ENCODE assay signal across 8 cellular contexts in genomic region chr2:190318931-190319556, GRCh38. TPM values are rescaled to one million over a fixed set of nuclear protein-coding genes. Genes with fewer than 3 reads are reported as not detected.
DNase-seq lines count a peak whose midpoint lies in the region; ATAC-seq and TF ChIP-seq lines count a peak whose summit lies in the region.

No MANE protein-coding gene starts in this region.

- H3K4me3 Mint-ChIP-seq in activated B cell treated with CpG ODN at 0.5 μM for 24 hours: peak overlapping the region; percentile 96

- peak overlapping the region; percentile 94 for H3K27ac Mint-ChIP-seq in activated B cell treated with CpG ODN at 0.5 μM for 24 hours

- intact Hi-C loops in activated B cell treated with CpG ODN at 0.5 μM for 24 hours (cut with micrococcal nuclease): loop anchor here (1.0 to 2.0 kb wide), 6 partner anchors 26 to 878 kb away; partner anchors contain the start of genes ASNSD1, MFSD6, NEMP2 and WDR75

- H3K9me3 ChIP-seq in neuron (ENCODE audit: low read length): no peaks in the 10 kb centered on the region

- TF ChIP-seq CTCF in activated B cell treated with CpG ODN at 0.5 μM for 24 hours (IDR thresholded peaks at IDR 0.05): no peak
- TF ChIP-seq CTCF in GM13977 (IDR thresholded peaks at IDR 0.05; ENCODE audit: extremely low read depth, insufficient read depth, missing control alignments): no peak

- H3K4me3 ChIP-seq in neuron (ENCODE audit: low read length): peak overlapping the region; percentile 85

- H3K9me3 Mint-ChIP-seq in activated B cell treated with CpG ODN at 0.5 μM for 24 hours: no peaks in the 10 kb centered on the region

- POLR2A ChIA-PET in activated B cell treated with CpG ODN at 0.5 μM for 24 hours (lab: Charles Lee): interaction anchor here (0.7 to 2.5 kb wide), 7 partner anchors 9 to 535 kb away, joined by 3 to 10 read pairs (median 6); partner anchors contain the start of genes INPP1, ORMDL1 and PMS1

- peaks cover 2% of the 10 kb centered on the region for H3K36me3 ChIP-seq in neuron (ENCODE audit: insufficient read depth, low read length)

- H2AFZ ChIP-seq in neuron (ENCODE audit: low read depth, low read length): peak overlapping the region; percentile 41

- no peaks in the 10 kb centered on the region for H3K27me3 ChIP-seq in neuron (ENCODE audit: insufficient read depth, low read length)

- ATAC-seq in GM19467 (IDR thresholded peaks at IDR 0.05; ENCODE audit: unreplicated experiment) (peak; percentile 31), HG03521 (IDR thresholded peaks at IDR 0.05; ENCODE audit: unreplicated experiment) (peak; percentile 28), activated B cell treated with CpG ODN at 0.5 μM for 24 hours (ENCODE audit: low read depth) (peak; percentile 45)

- peaks cover 12% of the 10 kb centered on the region for H3K4me1 ChIP-seq in neuron (ENCODE audit: insufficient read depth, low read length)

- CTCF ChIA-PET in activated B cell treated with CpG ODN at 0.5 μM for 24 hours (lab: Charles Lee): interaction anchor here (0.9 kb wide), 1 partner anchor 655 kb away, joined by 3 read pairs; no protein-coding TSS in a partner anchor

- peaks cover 48% of the 10 kb centered on the region for H3K4me1 Mint-ChIP-seq in activated B cell treated with CpG ODN at 0.5 μM for 24 hours

- H3K36me3 Mint-ChIP-seq in activated B cell treated with CpG ODN at 0.5 μM for 24 hours (ENCODE audit: low read depth): peaks cover 6% of the 10 kb centered on the region

- H3K27me3 Mint-ChIP-seq in activated B cell treated with CpG ODN at 0.5 μM for 24 hours: no peaks in the 10 kb centered on the region

- in situ Hi-C loops in GM13977 (cut with MboI; ENCODE audit: low pct_unique_long_range_greater_than_20kb, low sequenced_read_pairs, unreplicated experiment): no loop called here

- DNase-seq in D341Med (ENCODE audit: low spot score): peak; percentile 28
- no peak for DNase-seq in activated B cell treated with CpG ODN at 0.5 μM for 24 hours
- DNase-seq in fibroblast of peridontal ligament (ENCODE audit: extremely low read depth): peak; percentile 19
- DNase-seq in NCI-H345 (lab: John Stamatoyannopoulos, UW): no peak
- no peak for DNase-seq in GM13977 (ENCODE audit: low spot score)

RNA-seq across cellular contexts. Expression of gene HIBCH, which starts 0.6 kb away (rescaled TPM):
- total RNA-seq in activated B cell treated with CpG ODN at 0.5 μM for 24 hours: 16.3 and 21.2 TPM in 2 replicates

RNA-seq across cellular contexts. Expression of gene INPP1, which starts 24.3 kb away (rescaled TPM):
- 4.2 and 4.8 TPM in 2 replicates for total RNA-seq in activated B cell treated with CpG ODN at 0.5 μM for 24 hours

Comparison
In these comparisons a context has a peak if more than half of its experiments do, and no peak if none do; other contexts are left out.
1. DNase-seq: peak in D341Med (single experiment) and fibroblast of peridontal ligament (single experiment); none in activated B cell treated with CpG ODN at 0.5 μM for 24 hours (single experiment), NCI-H345 (single experiment) and GM13977 (single experiment).
2. Peak in every context shown above with its lines, with median percentiles within 50 percentile points of each other: ATAC-seq.